ENCODE assay signal across 17 cellular contexts in genomic region chr12:24709201-24709600, GRCh38.
DNase-seq lines count a peak whose midpoint lies in the region; ATAC-seq, FAIRE-seq and TF ChIP-seq lines count a peak whose summit lies in the region.
"Had no signal": no experiment of that assay in that cellular context is flagged by ENCODE, and none has a peak within 500 bp of the region (broad histone marks: within the 10 kb centered on the region; RNA-seq: fewer than 3 reads in every experiment).

No MANE protein-coding gene starts in this region.

- H3K9me3 ChIP-seq in adipocyte (ENCODE audit: control insufficient read depth, low read length) (no peaks in the 10 kb centered on the region), keratinocyte (ENCODE audit: control insufficient read depth, low read depth, low read length) (no peaks in the 10 kb centered on the region)
- H3K9me3 ChIP-seq: mucosa of descending colon, pancreas, vagina had no signal

- no peaks in the 10 kb centered on the region for H3K9me1 ChIP-seq in keratinocyte (ENCODE audit: control insufficient read depth, extremely low read depth, insufficient read depth, low read length)

- H4K20me1 ChIP-seq in keratinocyte (ENCODE audit: control insufficient read depth, extremely low read depth, insufficient read depth, low read length), result no peaks in the 10 kb centered on the region

- H2AFZ ChIP-seq in keratinocyte (ENCODE audit: control insufficient read depth, low read length), result no peak overlapping the region

- DNase-seq in AG09309 (ENCODE audit: low read depth) (peak; percentile 5), GM19239 (ENCODE audit: insufficient read length, low spot score) (no peak), adipocyte (ENCODE audit: low read depth) (peak; percentile 3), keratinocyte (ENCODE audit: low read depth, low spot score) (no peak), iPS-NIHi11 (ENCODE audit: low spot score) (no peak)
- DNase-seq: activated naive CD4-positive, alpha-beta T cell treated with anti-CD3 and anti-CD28 coated beads for 36 hours; effector memory CD8-positive, alpha-beta T cell; H9; islet precursor cell; mucosa of descending colon; NCI-H1105 treated with DMSO at 0.1 percent for 48 hours; NCI-H2227 treated with DMSO at 0.1 percent for 48 hours; pancreas; PC-3 had no signal

- dilution Hi-C loops in keratinocyte (cut with MboI; ENCODE audit: extremely low pct_ligation_motif_present, low sequenced_read_pairs), result no loop called here

- no peak overlapping the region for H3K27ac ChIP-seq in keratinocyte (ENCODE audit: control insufficient read depth, insufficient read depth, low read length)
- H3K27ac ChIP-seq: pancreas, vagina had no signal

- ATAC-seq in GM21528 (IDR thresholded peaks at IDR 0.05; ENCODE audit: low FRiP score, unreplicated experiment) (no peak), HG02610 (IDR thresholded peaks at IDR 0.05; ENCODE audit: unreplicated experiment) (no peak)
- ATAC-seq: effector memory CD8-positive, alpha-beta T cell; mucosa of descending colon; pancreas; PC-3 had no signal

- H3K27me3 ChIP-seq in adipocyte (replicated peaks; ENCODE audit: control insufficient read depth, insufficient read depth, low read length) (no peaks in the 10 kb centered on the region), keratinocyte (ENCODE audit: control insufficient read depth, extremely low read depth, insufficient read depth, low read length) (no peaks in the 10 kb centered on the region)
- H3K27me3 ChIP-seq: pancreas, vagina had no signal

- FAIRE-seq in GM19239 (lab: Jason Lieb, UNC) (peak; percentile 42), keratinocyte (lab: Jason Lieb, UNC) (peak; percentile 23)
- FAIRE-seq: pancreas had no signal

- H3K36me3 ChIP-seq in adipocyte (ENCODE audit: control insufficient read depth, insufficient read depth, low read length, severe bottlenecking) (no peaks in the 10 kb centered on the region), keratinocyte (ENCODE audit: control insufficient read depth in 2 of 2, extremely low read depth in 1 of 2, insufficient read depth in 2 of 2, low read length in 2 of 2) (no peaks in the 10 kb centered on the region)
- H3K36me3 ChIP-seq: pancreas, vagina had no signal

- no peak overlapping the region for H3K4me2 ChIP-seq in keratinocyte (ENCODE audit: control insufficient read depth, extremely low read depth, insufficient read depth, low read depth, low read length)

- H3K4me3 ChIP-seq in AG09309 (ENCODE audit: control insufficient read depth, low read depth, low read length) (no peak overlapping the region), adipocyte (ENCODE audit: low read length) (no peak overlapping the region), keratinocyte (ENCODE audit: control insufficient read depth in 2 of 3, extremely low read depth in 1 of 3, insufficient read depth in 2 of 3, low read depth in 1 of 3, low read length in 3 of 3) (no peak overlapping the region)
- H3K4me3 ChIP-seq: mucosa of descending colon, pancreas, vagina had no signal

- no peak for TF ChIP-seq CTCF in AG09309 (IDR thresholded peaks at IDR 0.05; ENCODE audit: control insufficient read depth, insufficient read depth, low read depth, low read length, missing control alignments)
- no peak for TF ChIP-seq CTCF in keratinocyte (optimal IDR thresholded peaks at IDR 0.05 in 1 of 3, IDR thresholded peaks at IDR 0.05 in 1 of 3, conservative IDR thresholded peaks at IDR 0.05 in 1 of 3; ENCODE audit: extremely low read depth in 1 of 3, insufficient read depth in 2 of 3, low read length in 3 of 3)

- no peaks in the 10 kb centered on the region for H3K79me2 ChIP-seq in keratinocyte (ENCODE audit: control insufficient read depth, insufficient read depth, low read length)

- H3K4me1 ChIP-seq in adipocyte (ENCODE audit: control insufficient read depth, insufficient read depth, low read length) (peaks cover 10% of the 10 kb centered on the region), keratinocyte (ENCODE audit: control insufficient read depth, extremely low read depth, insufficient read depth, low read length) (no peaks in the 10 kb centered on the region)
- H3K4me1 ChIP-seq: pancreas, vagina had no signal

- H3K9ac ChIP-seq in adipocyte (ENCODE audit: low read length) (no peak overlapping the region), keratinocyte (ENCODE audit: control insufficient read depth, extremely low read depth, insufficient read depth, low read length) (no peak overlapping the region)

Comparison
In these comparisons a context has a peak if more than half of its experiments do, and no peak if none do; other contexts are left out.
1. DNase-seq: peak in AG09309 (single experiment) and adipocyte (single experiment); none in GM19239 (single experiment), keratinocyte (single experiment) and iPS-NIHi11 (single experiment).